In genomic region chr2:161352718-161353117, GRCh38 we compare ENCODE assay signal across 26 cellular contexts.
DNase-seq lines count a peak whose midpoint lies in the region; ATAC-seq and TF ChIP-seq lines count a peak whose summit lies in the region.
"Had no signal": no experiment of that assay in that cellular context is flagged by ENCODE, and none has a peak within 500 bp of the region (broad histone marks: within the 10 kb centered on the region; RNA-seq: fewer than 3 reads in every experiment).

No MANE protein-coding gene starts in this region.

- no peak overlapping the region for H3K4me3 ChIP-seq in WERI-Rb-1 (ENCODE audit: low read depth, low read length)
- H3K4me3 ChIP-seq: smooth muscle cell, thoracic aorta had no signal

- H3K27ac Mint-ChIP-seq in nephron progenitor cell: peak overlapping the region; percentile 11
- H3K27ac Mint-ChIP-seq: activated CD8-positive, alpha-beta T cell treated with anti-CD3 and anti-CD28 coated beads, Interleukin-2, amount 10 ng/mL, durations not matched to agents 7 days and 5 days; activated naive CD8-positive, alpha-beta T cell treated with anti-CD3 and anti-CD28 coated beads, Interleukin-2, amount 50 U/mL, for 24 hours; B cell had no signal

- no peaks in the 10 kb centered on the region for H3K36me3 ChIP-seq in WERI-Rb-1
- H3K36me3 ChIP-seq: thoracic aorta had no signal

- H3K9me3 ChIP-seq in WERI-Rb-1 (ENCODE audit: severe bottlenecking): no peaks in the 10 kb centered on the region
- H3K9me3 ChIP-seq: thoracic aorta had no signal

- DNase-seq in DMS153 (lab: John Stamatoyannopoulos, UW) (peak; percentile 23), DMS153 treated with DMSO at 0.1 percent for 48 hours (lab: John Stamatoyannopoulos, UW; ENCODE audit: unreplicated experiment) (no peak), WERI-Rb-1 (peak; percentile 16), nephron progenitor cell (peak; percentile 13), LoVo (ENCODE audit: low spot score) (no peak)
- DNase-seq: 8988T; activated CD4-positive, alpha-beta T cell treated with anti-CD3 and anti-CD28 coated beads for 1 hour; activated CD8-positive, alpha-beta T cell treated with anti-CD3 and anti-CD28 coated beads, Interleukin-2, amount 10 ng/mL, durations not matched to agents 7 days and 5 days; activated gamma-delta T cell; activated naive CD8-positive, alpha-beta T cell treated with anti-CD3 and anti-CD28 coated beads, Interleukin-2, amount 50 U/mL, for 24 hours; effector CD4-positive, alpha-beta T cell; EL; H7; KG1; left ventricle myocardium superior; MV-4-11; NCI-H1694 treated with DMSO at 0.1 percent for 48 hours; OCI-M1; stimulated activated CD4-positive, alpha-beta T cell treated with anti-CD3 and anti-CD28 coated beads, Interleukin-4, amount 100 ng/mL, for 1 hour; stimulated activated naive CD4-positive, alpha-beta T cell treated with Interleukin-2 at 50 U/mL for 16 hours had no signal

- H3K4me1 Mint-ChIP-seq in nephron progenitor cell: peaks cover 14% of the 10 kb centered on the region

- H3K27ac ChIP-seq in WERI-Rb-1: no peak overlapping the region
- H3K27ac ChIP-seq: thoracic aorta had no signal

- H3K27me3 Mint-ChIP-seq in nephron progenitor cell (ENCODE audit: low read depth, poor library complexity): no peaks in the 10 kb centered on the region
- H3K27me3 Mint-ChIP-seq: activated naive CD8-positive, alpha-beta T cell treated with anti-CD3 and anti-CD28 coated beads, Interleukin-2, amount 50 U/mL, for 24 hours; B cell had no signal

- H3K9me3 Mint-ChIP-seq in nephron progenitor cell: no peaks in the 10 kb centered on the region
- H3K9me3 Mint-ChIP-seq: activated naive CD8-positive, alpha-beta T cell treated with anti-CD3 and anti-CD28 coated beads, Interleukin-2, amount 50 U/mL, for 24 hours had no signal

- H3K27me3 ChIP-seq in WERI-Rb-1 (ENCODE audit: insufficient read depth, low read depth, severe bottlenecking): no peaks in the 10 kb centered on the region

- ATAC-seq in HG03342 (IDR thresholded peaks at IDR 0.05; ENCODE audit: unreplicated experiment) (peak; percentile 51), HG02840 (IDR thresholded peaks at IDR 0.05; ENCODE audit: low FRiP score, unreplicated experiment) (no peak), GM21717 (IDR thresholded peaks at IDR 0.05; ENCODE audit: unreplicated experiment) (no peak)
- ATAC-seq: activated CD8-positive, alpha-beta T cell treated with anti-CD3 and anti-CD28 coated beads, Interleukin-2, amount 10 ng/mL, durations not matched to agents 7 days and 5 days; activated naive CD8-positive, alpha-beta T cell treated with anti-CD3 and anti-CD28 coated beads, Interleukin-2, amount 50 U/mL, for 24 hours; left ventricle myocardium superior had no signal

- H3K36me3 Mint-ChIP-seq in nephron progenitor cell (ENCODE audit: low read depth): peaks cover 2% of the 10 kb centered on the region

- TF ChIP-seq CTCF in WERI-Rb-1 (IDR thresholded peaks at IDR 0.05; ENCODE audit: low read depth, low read length) (no peak), nephron progenitor cell (IDR thresholded peaks at IDR 0.05) (no peak)

- H3K4me3 Mint-ChIP-seq in nephron progenitor cell: no peak overlapping the region
- H3K4me3 Mint-ChIP-seq: activated CD8-positive, alpha-beta T cell treated with anti-CD3 and anti-CD28 coated beads, Interleukin-2, amount 10 ng/mL, durations not matched to agents 7 days and 5 days; activated naive CD8-positive, alpha-beta T cell treated with anti-CD3 and anti-CD28 coated beads, Interleukin-2, amount 50 U/mL, for 24 hours; B cell had no signal

Comparison
In these comparisons a context has a peak if more than half of its experiments do, and no peak if none do; other contexts are left out.
1. DNase-seq: peak in DMS153 (single experiment), WERI-Rb-1 (single experiment) and nephron progenitor cell (single experiment); none in DMS153 treated with DMSO at 0.1 percent for 48 hours (single experiment) and LoVo (single experiment).